In genomic region chr19:8458380-8458779, GRCh38 we compare ENCODE assay signal across 14 cellular contexts. TPM values are rescaled to one million over a fixed set of nuclear protein-coding genes. Genes with fewer than 3 reads are reported as not detected.
A peak's percentile ranks its signal among the peaks of the same experiment; 100 is the strongest.
DNase-seq lines count a peak whose midpoint lies in the region; ATAC-seq and TF ChIP-seq lines count a peak whose summit lies in the region.
"Had no signal": no experiment of that assay in that cellular context is flagged by ENCODE, and none has a peak within 500 bp of the region (broad histone marks: within the 10 kb centered on the region; RNA-seq: fewer than 3 reads in every experiment).

No MANE protein-coding gene starts in this region.

- H3K4me3 Mint-ChIP-seq in nephron progenitor cell: no peak overlapping the region
- H3K4me3 Mint-ChIP-seq: activated B cell treated with CpG ODN at 0.5 μM for 24 hours, CD14-positive monocyte had no signal

- BruUV-seq in A673 (replicated peaks; lab: Mats Ljungman, UMichigan): no TSS peak

- intact Hi-C loops in A673 (cut with micrococcal nuclease; ENCODE audit: unreplicated experiment): no loop called here
- intact Hi-C loops in colonic mucosa (cut with DNase I): no loop called here

- TF ChIP-seq CTCF in A673 (conservative IDR thresholded peaks at IDR 0.05; ENCODE audit: low read depth, low read length): no peak
- no peak for TF ChIP-seq CTCF in HEK293 (tag by site-specific recombination; IDR thresholded peaks at IDR 0.05)
- no peak for TF ChIP-seq CTCF in colonic mucosa (IDR thresholded peaks at IDR 0.05)
- no peak for TF ChIP-seq CTCF in nephron progenitor cell (IDR thresholded peaks at IDR 0.05)

- ATAC-seq in GM19023 (IDR thresholded peaks at IDR 0.05; ENCODE audit: unreplicated experiment) (no peak), HG02970 (IDR thresholded peaks at IDR 0.05; ENCODE audit: low FRiP score, unreplicated experiment) (no peak), GM18868 (IDR thresholded peaks at IDR 0.05; ENCODE audit: unreplicated experiment) (no peak)

- H3K9me3 Mint-ChIP-seq in nephron progenitor cell: no peaks in the 10 kb centered on the region
- H3K9me3 Mint-ChIP-seq: activated B cell treated with CpG ODN at 0.5 μM for 24 hours, CD14-positive monocyte had no signal

- H3K27ac Mint-ChIP-seq in nephron progenitor cell: peak overlapping the region; percentile 73
- H3K27ac Mint-ChIP-seq: activated B cell treated with CpG ODN at 0.5 μM for 24 hours had no signal

- peaks cover 66% of the 10 kb centered on the region for H3K36me3 Mint-ChIP-seq in nephron progenitor cell (ENCODE audit: low read depth)

- CTCF ChIA-PET in A673 (lab: Charles Lee) (no interaction called here), HEK293 (lab: Yijun Ruan, JAX) (interaction anchor here (2.1 kb wide), 1 partner anchor 12 kb away, joined by 7 read pairs; no protein-coding TSS in a partner anchor)

- peaks cover 80% of the 10 kb centered on the region for H3K4me1 Mint-ChIP-seq in nephron progenitor cell

- no peak overlapping the region for H3K9ac ChIP-seq in colonic mucosa (ENCODE audit: low read depth in 2 of 2, low read length in 2 of 2)

- DNase-seq in A673 (ENCODE audit: low spot score) (no peak), colonic mucosa (peak; percentile 44), nephron progenitor cell (no peak), hepatic stellate cell (ENCODE audit: low spot score) (no peak)
- DNase-seq: activated B cell treated with CpG ODN at 0.5 μM for 24 hours, GOT3, left ventricle myocardium superior, NCI-H2171 treated with DMSO at 0.1 percent for 48 hours had no signal

- H3K27me3 Mint-ChIP-seq in nephron progenitor cell (ENCODE audit: low read depth, poor library complexity): peaks cover 3% of the 10 kb centered on the region
- H3K27me3 Mint-ChIP-seq: activated B cell treated with CpG ODN at 0.5 μM for 24 hours had no signal

- H3K4me1 ChIP-seq in A673 (ENCODE audit: insufficient read depth, low read length, poor library complexity, severe bottlenecking) (peaks cover 30% of the 10 kb centered on the region), HEK293 (ENCODE audit: control insufficient read depth, insufficient read depth, low read length) (peaks cover 51% of the 10 kb centered on the region), colonic mucosa (peaks cover 7% of the 10 kb centered on the region)

- H3K4me3 ChIP-seq in A673 (ENCODE audit: low read depth, low read length, poor library complexity, severe bottlenecking) (no peak overlapping the region), HEK293 (ENCODE audit: low read depth, low read length) (no peak overlapping the region), colonic mucosa (no peak overlapping the region)

- no peaks in the 10 kb centered on the region for H3K27me3 ChIP-seq in A673 (replicated peaks; ENCODE audit: insufficient read depth, low read depth, low read length, poor library complexity)
- H3K27me3 ChIP-seq in colonic mucosa: no peaks in the 10 kb centered on the region

- POLR2A ChIA-PET in A673 (lab: Charles Lee; ENCODE audit: low non-redundant PET) (no interaction called here), HEK293 (lab: Yijun Ruan, JAX) (interaction anchor here (0.6 to 0.9 kb wide), 2 partner anchors 35 to 55 kb away, joined by 4 read pairs; no protein-coding TSS in a partner anchor)

- H3K9me3 ChIP-seq in A673 (ENCODE audit: low read depth, low read length, poor library complexity, severe bottlenecking): no peaks in the 10 kb centered on the region
- H3K9me3 ChIP-seq in HEK293 (ENCODE audit: control insufficient read depth, insufficient read depth, low read depth, low read length): no peaks in the 10 kb centered on the region
- H3K9me3 ChIP-seq in colonic mucosa: no peaks in the 10 kb centered on the region

- H3K27ac ChIP-seq in A673 (ENCODE audit: low read depth, low read length, poor library complexity, severe bottlenecking) (peak overlapping the region; percentile 10), HEK293 (ENCODE audit: extremely low read depth, low read depth, low read length) (peak overlapping the region; percentile 42; the same call in 1 of the 2 replicates), colonic mucosa (no peak overlapping the region)

- H3K36me3 ChIP-seq in A673 (ENCODE audit: insufficient read depth, low read length, poor library complexity, severe bottlenecking) (peaks cover 73% of the 10 kb centered on the region), HEK293 (ENCODE audit: control insufficient read depth in 2 of 2, insufficient read depth in 1 of 2, low read length in 2 of 2) (peaks cover 22 to 79% of the 10 kb centered on the region in 2 experiments), colonic mucosa (peaks cover 4% of the 10 kb centered on the region)

TF ChIP-seq in HEK293, 187 proteins besides CTCF, POLR2A, EP300 and RAD21:
- TF ChIP-seq ZIC2 (tag by site-specific recombination; IDR thresholded peaks at IDR 0.05): peak; percentile 65
- TF ChIP-seq PRDM6 (tag by site-specific recombination; IDR thresholded peaks at IDR 0.05): peak; percentile 48; the same call in 1 of the 2 replicates
- no peak for TF ChIP-seq KLF7 (tag by site-specific recombination; IDR thresholded peaks at IDR 0.05; ENCODE audit: borderline replicate concordance)

RNA-seq across cellular contexts. Expression of gene HNRNPM, which starts 13.6 kb away (rescaled TPM):
- total RNA-seq in A673 (2021) (413 and 436 TPM in 2 replicates), colonic mucosa (100 to 1,000 TPM; 122 to 339 TPM)

RNA-seq across cellular contexts. Expression of gene PRAM1, which starts 44.1 kb away (rescaled TPM):
- 0.42 and 0.49 TPM in 2 replicates for total RNA-seq in A673 (2021)
- under 1 TPM; 0.49 to 0.96 TPM for total RNA-seq in colonic mucosa
- total RNA-seq: renal cortical epithelial cell had no signal

RNA-seq across cellular contexts. Expression of gene MARCHF2, which starts 45.3 kb away (rescaled TPM):
- total RNA-seq in A673 (2021): 8.8 and 11.8 TPM in 2 replicates
- 10 to 100 TPM; 18.8 to 33.1 TPM for total RNA-seq in colonic mucosa

RNA-seq across cellular contexts. Expression of gene ZNF414, which starts 55.6 kb away (rescaled TPM):
- total RNA-seq in A673 (2021) (26.0 and 26.7 TPM in 2 replicates), colonic mucosa (10 to 100 TPM; 19.5 to 31.9 TPM)
